23 cellular contexts compared by ENCODE assay signal in genomic region chr9:81138173-81138572, GRCh38.
"Had no signal": no experiment of that assay in that cellular context is flagged by ENCODE, and none has a peak within 500 bp of the region (broad histone marks: within the 10 kb centered on the region; RNA-seq: fewer than 3 reads in every experiment).

No MANE protein-coding gene starts in this region.

- H3K4me1 Mint-ChIP-seq: activated CD4-positive, alpha-beta T cell treated with anti-CD3 and anti-CD28 coated beads, Interleukin-2, amount 10 ng/mL, durations not matched to agents 7 days and 5 days; activated T-helper 17 cell treated with anti-CD3 and anti-CD28 coated beads, Interleukin-2, amount 50 U/mL, for 72 hours had no signal

- H3K9ac ChIP-seq: SK-N-SH had no signal

- H3K27me3 Mint-ChIP-seq: activated CD4-positive, alpha-beta memory T cell treated with anti-CD3 and anti-CD28 coated beads for 36 hours; activated CD4-positive, alpha-beta T cell treated with anti-CD3 and anti-CD28 coated beads, Interleukin-2, amount 10 ng/mL, durations not matched to agents 7 days and 5 days; activated naive CD8-positive, alpha-beta T cell; activated T-helper 17 cell treated with anti-CD3 and anti-CD28 coated beads, Interleukin-2, amount 50 U/mL, for 72 hours had no signal

- ATAC-seq: activated T-cell treated with anti-CD3 and anti-CD28 coated beads, Interleukin-2, amount 50 U/mL, for 4 hours; activated T-helper 17 cell treated with anti-CD3 and anti-CD28 coated beads, Interleukin-2, amount 50 U/mL, for 72 hours had no signal

- H3K4me3 ChIP-seq: cardiac muscle cell, Peyer's patch, SJCRH30 had no signal

- H3K9me3 Mint-ChIP-seq: activated CD4-positive, alpha-beta T cell treated with anti-CD3 and anti-CD28 coated beads, Interleukin-2, amount 10 ng/mL, durations not matched to agents 7 days and 5 days; activated naive CD4-positive, alpha-beta T cell treated with anti-CD3 and anti-CD28 coated beads for 36 hours had no signal

- H3K27ac ChIP-seq: brain microvascular endothelial cell, cardiac muscle cell, Peyer's patch, RWPE1, SJCRH30, VCaP had no signal

- H3K36me3 Mint-ChIP-seq: activated CD4-positive, alpha-beta memory T cell treated with anti-CD3 and anti-CD28 coated beads for 36 hours; activated naive CD8-positive, alpha-beta T cell had no signal

- H3K36me3 ChIP-seq: brain microvascular endothelial cell, cardiac muscle cell, Peyer's patch, SJCRH30 had no signal

- H3K4me3 Mint-ChIP-seq: activated CD4-positive, alpha-beta memory T cell treated with anti-CD3 and anti-CD28 coated beads for 36 hours; activated CD4-positive, alpha-beta T cell treated with anti-CD3 and anti-CD28 coated beads, Interleukin-2, amount 10 ng/mL, durations not matched to agents 7 days and 5 days; activated naive CD4-positive, alpha-beta T cell treated with anti-CD3 and anti-CD28 coated beads for 36 hours; activated naive CD8-positive, alpha-beta T cell; activated T-cell treated with anti-CD3 and anti-CD28 coated beads, Interleukin-2, amount 50 U/mL, for 4 hours; activated T-helper 17 cell treated with anti-CD3 and anti-CD28 coated beads, Interleukin-2, amount 50 U/mL, for 72 hours had no signal

- H3K27ac Mint-ChIP-seq: activated CD4-positive, alpha-beta memory T cell treated with anti-CD3 and anti-CD28 coated beads for 36 hours; activated CD4-positive, alpha-beta T cell treated with anti-CD3 and anti-CD28 coated beads, Interleukin-2, amount 10 ng/mL, durations not matched to agents 7 days and 5 days; activated naive CD4-positive, alpha-beta T cell treated with anti-CD3 and anti-CD28 coated beads for 36 hours; activated naive CD8-positive, alpha-beta T cell; activated T-helper 17 cell treated with anti-CD3 and anti-CD28 coated beads, Interleukin-2, amount 50 U/mL, for 72 hours had no signal

- H3K9me3 ChIP-seq: Peyer's patch, SK-N-SH had no signal

- H3K27me3 ChIP-seq: brain microvascular endothelial cell, cardiac muscle cell, Peyer's patch, SJCRH30 had no signal

- DNase-seq: activated CD4-positive, alpha-beta memory T cell treated with anti-CD3 and anti-CD28 coated beads for 36 hours; activated CD4-positive, alpha-beta T cell treated with anti-CD3 and anti-CD28 coated beads, Interleukin-2, amount 10 ng/mL, durations not matched to agents 7 days and 5 days; activated CD4-positive, CD25-positive, alpha-beta regulatory T cell; activated CD8-positive, alpha-beta memory T cell treated with anti-CD3 and anti-CD28 coated beads for 24 hours; activated gamma-delta T cell; activated naive CD4-positive, alpha-beta T cell treated with anti-CD3 and anti-CD28 coated beads for 36 hours; activated T-cell treated with anti-CD3 and anti-CD28 coated beads, Interleukin-2, amount 50 U/mL, for 4 hours; brain microvascular endothelial cell; NCI-H1694; NCI-H2029; NCI-H226; NCI-H524; NCI-H82; Peyer's patch; Right ventricle myocardium superior; SJCRH30; SK-N-SH; T-helper 1 cell had no signal

- H3K4me1 ChIP-seq: Peyer's patch, SJCRH30 had no signal
